In the genomic region with DNA sequence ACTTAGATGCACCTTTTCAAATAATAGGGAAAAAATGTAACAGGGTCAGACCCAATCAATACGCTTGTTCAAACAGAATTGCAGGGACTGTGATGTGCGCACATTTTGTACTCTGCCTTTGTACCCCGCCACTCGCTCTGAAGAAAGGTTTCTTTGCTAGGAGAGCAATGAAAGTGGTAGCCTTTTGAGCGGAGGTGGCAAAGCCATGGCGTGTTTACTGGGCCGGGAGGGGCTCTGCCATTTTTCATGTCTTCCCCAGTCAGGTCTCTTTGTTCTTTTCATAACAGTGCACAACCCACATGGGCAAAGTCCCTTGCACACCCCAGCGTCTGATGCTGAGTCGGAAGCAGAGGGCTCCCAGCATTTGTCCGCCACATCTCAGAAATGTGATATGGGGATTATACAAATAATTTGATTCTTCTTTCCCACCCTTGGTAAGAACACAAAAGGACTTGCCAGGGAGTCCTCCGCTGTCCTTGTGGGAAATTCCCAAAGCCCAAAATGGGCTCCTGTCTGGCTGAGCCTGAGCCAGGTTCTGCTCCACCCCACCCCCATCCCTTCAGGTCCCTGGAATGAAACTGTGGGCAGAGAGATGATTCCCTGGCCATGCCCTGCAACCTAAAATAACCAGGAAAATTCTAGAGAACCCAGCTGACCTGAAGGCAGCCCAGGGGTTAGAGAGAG, we compare ENCODE assay signal across 2 cellular contexts.
A peak's percentile ranks its signal among the peaks of the same experiment; 100 is the strongest.
TF ChIP-seq lines count a peak whose summit lies in the region.

No MANE protein-coding gene starts in this region.

TF ChIP-seq in GM23338, 12 proteins besides CTCF, POLR2A, EP300 and RAD21 (continues in another document):
- TF ChIP-seq STAT1 (IDR thresholded peaks at IDR 0.05; ENCODE audit: unreplicated experiment) (no peak), EZH2phosphoT487 (IDR thresholded peaks at IDR 0.05; ENCODE audit: unreplicated experiment) (no peak), ZNF331 (CRISPR knock-in tag; IDR thresholded peaks at IDR 0.05; ENCODE audit: low read depth) (no peak), JUNB (IDR thresholded peaks at IDR 0.05; ENCODE audit: unreplicated experiment) (no peak), EZH2 (IDR thresholded peaks at IDR 0.05; ENCODE audit: low read depth, unreplicated experiment) (no peak), CREB1 (CRISPR knock-in tag; IDR thresholded peaks at IDR 0.05; ENCODE audit: low read depth) (no peak), ZNF114 (CRISPR knock-in tag; IDR thresholded peaks at IDR 0.05) (no peak)
- TF ChIP-seq, protein P1, sequence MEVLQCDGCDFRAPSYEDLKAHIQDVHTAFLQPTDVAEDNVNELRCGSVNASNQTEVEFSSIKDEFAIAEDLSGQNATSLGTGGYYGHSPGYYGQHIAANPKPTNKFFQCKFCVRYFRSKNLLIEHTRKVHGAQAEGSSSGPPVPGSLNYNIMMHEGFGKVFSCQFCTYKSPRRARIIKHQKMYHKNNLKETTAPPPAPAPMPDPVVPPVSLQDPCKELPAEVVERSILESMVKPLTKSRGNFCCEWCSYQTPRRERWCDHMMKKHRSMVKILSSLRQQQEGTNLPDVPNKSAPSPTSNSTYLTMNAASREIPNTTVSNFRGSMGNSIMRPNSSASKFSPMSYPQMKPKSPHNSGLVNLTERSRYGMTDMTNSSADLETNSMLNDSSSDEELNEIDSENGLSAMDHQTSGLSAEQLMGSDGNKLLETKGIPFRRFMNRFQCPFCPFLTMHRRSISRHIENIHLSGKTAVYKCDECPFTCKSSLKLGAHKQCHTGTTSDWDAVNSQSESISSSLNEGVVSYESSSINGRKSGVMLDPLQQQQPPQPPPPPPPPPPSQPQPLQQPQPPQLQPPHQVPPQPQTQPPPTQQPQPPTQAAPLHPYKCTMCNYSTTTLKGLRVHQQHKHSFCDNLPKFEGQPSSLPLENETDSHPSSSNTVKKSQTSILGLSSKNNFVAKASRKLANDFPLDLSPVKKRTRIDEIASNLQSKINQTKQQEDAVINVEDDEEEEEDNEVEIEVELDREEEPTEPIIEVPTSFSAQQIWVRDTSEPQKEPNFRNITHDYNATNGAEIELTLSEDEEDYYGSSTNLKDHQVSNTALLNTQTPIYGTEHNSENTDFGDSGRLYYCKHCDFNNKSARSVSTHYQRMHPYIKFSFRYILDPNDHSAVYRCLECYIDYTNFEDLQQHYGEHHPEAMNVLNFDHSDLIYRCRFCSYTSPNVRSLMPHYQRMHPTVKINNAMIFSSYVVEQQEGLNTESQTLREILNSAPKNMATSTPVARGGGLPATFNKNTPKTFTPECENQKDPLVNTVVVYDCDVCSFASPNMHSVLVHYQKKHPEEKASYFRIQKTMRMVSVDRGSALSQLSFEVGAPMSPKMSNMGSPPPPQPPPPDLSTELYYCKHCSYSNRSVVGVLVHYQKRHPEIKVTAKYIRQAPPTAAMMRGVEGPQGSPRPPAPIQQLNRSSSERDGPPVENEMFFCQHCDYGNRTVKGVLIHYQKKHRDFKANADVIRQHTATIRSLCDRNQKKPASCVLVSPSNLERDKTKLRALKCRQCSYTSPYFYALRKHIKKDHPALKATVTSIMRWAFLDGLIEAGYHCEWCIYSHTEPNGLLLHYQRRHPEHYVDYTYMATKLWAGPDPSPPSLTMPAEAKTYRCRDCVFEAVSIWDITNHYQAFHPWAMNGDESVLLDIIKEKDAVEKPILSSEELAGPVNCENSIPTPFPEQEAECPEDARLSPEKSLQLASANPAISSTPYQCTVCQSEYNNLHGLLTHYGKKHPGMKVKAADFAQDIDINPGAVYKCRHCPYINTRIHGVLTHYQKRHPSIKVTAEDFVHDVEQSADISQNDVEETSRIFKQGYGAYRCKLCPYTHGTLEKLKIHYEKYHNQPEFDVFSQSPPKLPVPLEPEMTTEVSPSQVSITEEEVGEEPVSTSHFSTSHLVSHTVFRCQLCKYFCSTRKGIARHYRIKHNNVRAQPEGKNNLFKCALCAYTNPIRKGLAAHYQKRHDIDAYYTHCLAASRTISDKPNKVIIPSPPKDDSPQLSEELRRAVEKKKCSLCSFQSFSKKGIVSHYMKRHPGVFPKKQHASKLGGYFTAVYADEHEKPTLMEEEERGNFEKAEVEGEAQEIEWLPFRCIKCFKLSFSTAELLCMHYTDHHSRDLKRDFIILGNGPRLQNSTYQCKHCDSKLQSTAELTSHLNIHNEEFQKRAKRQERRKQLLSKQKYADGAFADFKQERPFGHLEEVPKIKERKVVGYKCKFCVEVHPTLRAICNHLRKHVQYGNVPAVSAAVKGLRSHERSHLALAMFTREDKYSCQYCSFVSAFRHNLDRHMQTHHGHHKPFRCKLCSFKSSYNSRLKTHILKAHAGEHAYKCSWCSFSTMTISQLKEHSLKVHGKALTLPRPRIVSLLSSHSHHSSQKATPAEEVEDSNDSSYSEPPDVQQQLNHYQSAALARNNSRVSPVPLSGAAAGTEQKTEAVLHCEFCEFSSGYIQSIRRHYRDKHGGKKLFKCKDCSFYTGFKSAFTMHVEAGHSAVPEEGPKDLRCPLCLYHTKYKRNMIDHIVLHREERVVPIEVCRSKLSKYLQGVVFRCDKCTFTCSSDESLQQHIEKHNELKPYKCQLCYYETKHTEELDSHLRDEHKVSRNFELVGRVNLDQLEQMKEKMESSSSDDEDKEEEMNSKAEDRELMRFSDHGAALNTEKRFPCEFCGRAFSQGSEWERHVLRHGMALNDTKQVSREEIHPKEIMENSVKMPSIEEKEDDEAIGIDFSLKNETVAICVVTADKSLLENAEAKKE (CRISPR knock-in tag; IDR thresholded peaks at IDR 0.05), result no peak
- TF ChIP-seq, protein P2, sequence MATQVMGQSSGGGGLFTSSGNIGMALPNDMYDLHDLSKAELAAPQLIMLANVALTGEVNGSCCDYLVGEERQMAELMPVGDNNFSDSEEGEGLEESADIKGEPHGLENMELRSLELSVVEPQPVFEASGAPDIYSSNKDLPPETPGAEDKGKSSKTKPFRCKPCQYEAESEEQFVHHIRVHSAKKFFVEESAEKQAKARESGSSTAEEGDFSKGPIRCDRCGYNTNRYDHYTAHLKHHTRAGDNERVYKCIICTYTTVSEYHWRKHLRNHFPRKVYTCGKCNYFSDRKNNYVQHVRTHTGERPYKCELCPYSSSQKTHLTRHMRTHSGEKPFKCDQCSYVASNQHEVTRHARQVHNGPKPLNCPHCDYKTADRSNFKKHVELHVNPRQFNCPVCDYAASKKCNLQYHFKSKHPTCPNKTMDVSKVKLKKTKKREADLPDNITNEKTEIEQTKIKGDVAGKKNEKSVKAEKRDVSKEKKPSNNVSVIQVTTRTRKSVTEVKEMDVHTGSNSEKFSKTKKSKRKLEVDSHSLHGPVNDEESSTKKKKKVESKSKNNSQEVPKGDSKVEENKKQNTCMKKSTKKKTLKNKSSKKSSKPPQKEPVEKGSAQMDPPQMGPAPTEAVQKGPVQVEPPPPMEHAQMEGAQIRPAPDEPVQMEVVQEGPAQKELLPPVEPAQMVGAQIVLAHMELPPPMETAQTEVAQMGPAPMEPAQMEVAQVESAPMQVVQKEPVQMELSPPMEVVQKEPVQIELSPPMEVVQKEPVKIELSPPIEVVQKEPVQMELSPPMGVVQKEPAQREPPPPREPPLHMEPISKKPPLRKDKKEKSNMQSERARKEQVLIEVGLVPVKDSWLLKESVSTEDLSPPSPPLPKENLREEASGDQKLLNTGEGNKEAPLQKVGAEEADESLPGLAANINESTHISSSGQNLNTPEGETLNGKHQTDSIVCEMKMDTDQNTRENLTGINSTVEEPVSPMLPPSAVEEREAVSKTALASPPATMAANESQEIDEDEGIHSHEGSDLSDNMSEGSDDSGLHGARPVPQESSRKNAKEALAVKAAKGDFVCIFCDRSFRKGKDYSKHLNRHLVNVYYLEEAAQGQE (IDR thresholded peaks at IDR 0.05; ENCODE audit: unreplicated experiment), result no peak

TF ChIP-seq in HepG2, 621 proteins besides CTCF, POLR2A, EP300 and RAD21 (continues in another document):
- no peak for TF ChIP-seq SMARCE1 (IDR thresholded peaks at IDR 0.05; ENCODE audit: borderline replicate concordance)
- peak; percentile 32; the same call in 1 of the 2 replicates for TF ChIP-seq REPIN1 (CRISPR knock-in tag; IDR thresholded peaks at IDR 0.05; ENCODE audit: borderline replicate concordance, low read depth)
- TF ChIP-seq ZNF547 (CRISPR knock-in tag; IDR thresholded peaks at IDR 0.05), result 0 out of 2 replicates have a peak, but pooled peaks have one; percentile 32
- TF ChIP-seq, protein P3, sequence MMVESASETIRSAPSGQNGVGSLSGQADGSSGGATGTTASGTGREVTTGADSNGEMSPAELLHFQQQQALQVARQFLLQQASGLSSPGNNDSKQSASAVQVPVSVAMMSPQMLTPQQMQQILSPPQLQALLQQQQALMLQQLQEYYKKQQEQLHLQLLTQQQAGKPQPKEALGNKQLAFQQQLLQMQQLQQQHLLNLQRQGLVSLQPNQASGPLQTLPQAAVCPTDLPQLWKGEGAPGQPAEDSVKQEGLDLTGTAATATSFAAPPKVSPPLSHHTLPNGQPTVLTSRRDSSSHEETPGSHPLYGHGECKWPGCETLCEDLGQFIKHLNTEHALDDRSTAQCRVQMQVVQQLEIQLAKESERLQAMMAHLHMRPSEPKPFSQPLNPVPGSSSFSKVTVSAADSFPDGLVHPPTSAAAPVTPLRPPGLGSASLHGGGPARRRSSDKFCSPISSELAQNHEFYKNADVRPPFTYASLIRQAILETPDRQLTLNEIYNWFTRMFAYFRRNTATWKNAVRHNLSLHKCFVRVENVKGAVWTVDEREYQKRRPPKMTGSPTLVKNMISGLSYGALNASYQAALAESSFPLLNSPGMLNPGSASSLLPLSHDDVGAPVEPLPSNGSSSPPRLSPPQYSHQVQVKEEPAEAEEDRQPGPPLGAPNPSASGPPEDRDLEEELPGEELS (CRISPR knock-in tag; IDR thresholded peaks at IDR 0.05), result 0 out of 2 replicates have a peak, but pooled peaks have one; percentile 15
- TF ChIP-seq CENPX (CRISPR knock-in tag; IDR thresholded peaks at IDR 0.05), result no peak
- TF ChIP-seq, protein P4, sequence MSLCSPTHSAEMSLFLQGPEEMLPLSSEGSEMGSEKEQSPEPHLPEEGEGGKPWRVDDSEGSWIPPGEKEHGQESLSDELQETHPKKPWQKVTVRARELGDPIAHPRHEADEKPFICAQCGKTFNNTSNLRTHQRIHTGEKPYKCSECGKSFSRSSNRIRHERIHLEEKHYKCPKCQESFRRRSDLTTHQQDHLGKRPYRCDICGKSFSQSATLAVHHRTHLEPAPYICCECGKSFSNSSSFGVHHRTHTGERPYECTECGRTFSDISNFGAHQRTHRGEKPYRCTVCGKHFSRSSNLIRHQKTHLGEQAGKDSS (CRISPR knock-in tag; IDR thresholded peaks at IDR 0.05; ENCODE audit: borderline replicate concordance, low read depth), result no peak
- TF ChIP-seq RBM22 (optimal IDR thresholded peaks at IDR 0.05; ENCODE audit: low read length), result no peak
- no peak for TF ChIP-seq NONO (IDR thresholded peaks at IDR 0.05)
- peak; percentile 72 for TF ChIP-seq NONO (CRISPR knock-in tag; conservative IDR thresholded peaks at IDR 0.05)
- TF ChIP-seq PHB2 (IDR thresholded peaks at IDR 0.05; ENCODE audit: partially characterized antibody), result no peak
- no peak for TF ChIP-seq SIX4 (CRISPR knock-in tag; IDR thresholded peaks at IDR 0.05)
- TF ChIP-seq, protein P5, sequence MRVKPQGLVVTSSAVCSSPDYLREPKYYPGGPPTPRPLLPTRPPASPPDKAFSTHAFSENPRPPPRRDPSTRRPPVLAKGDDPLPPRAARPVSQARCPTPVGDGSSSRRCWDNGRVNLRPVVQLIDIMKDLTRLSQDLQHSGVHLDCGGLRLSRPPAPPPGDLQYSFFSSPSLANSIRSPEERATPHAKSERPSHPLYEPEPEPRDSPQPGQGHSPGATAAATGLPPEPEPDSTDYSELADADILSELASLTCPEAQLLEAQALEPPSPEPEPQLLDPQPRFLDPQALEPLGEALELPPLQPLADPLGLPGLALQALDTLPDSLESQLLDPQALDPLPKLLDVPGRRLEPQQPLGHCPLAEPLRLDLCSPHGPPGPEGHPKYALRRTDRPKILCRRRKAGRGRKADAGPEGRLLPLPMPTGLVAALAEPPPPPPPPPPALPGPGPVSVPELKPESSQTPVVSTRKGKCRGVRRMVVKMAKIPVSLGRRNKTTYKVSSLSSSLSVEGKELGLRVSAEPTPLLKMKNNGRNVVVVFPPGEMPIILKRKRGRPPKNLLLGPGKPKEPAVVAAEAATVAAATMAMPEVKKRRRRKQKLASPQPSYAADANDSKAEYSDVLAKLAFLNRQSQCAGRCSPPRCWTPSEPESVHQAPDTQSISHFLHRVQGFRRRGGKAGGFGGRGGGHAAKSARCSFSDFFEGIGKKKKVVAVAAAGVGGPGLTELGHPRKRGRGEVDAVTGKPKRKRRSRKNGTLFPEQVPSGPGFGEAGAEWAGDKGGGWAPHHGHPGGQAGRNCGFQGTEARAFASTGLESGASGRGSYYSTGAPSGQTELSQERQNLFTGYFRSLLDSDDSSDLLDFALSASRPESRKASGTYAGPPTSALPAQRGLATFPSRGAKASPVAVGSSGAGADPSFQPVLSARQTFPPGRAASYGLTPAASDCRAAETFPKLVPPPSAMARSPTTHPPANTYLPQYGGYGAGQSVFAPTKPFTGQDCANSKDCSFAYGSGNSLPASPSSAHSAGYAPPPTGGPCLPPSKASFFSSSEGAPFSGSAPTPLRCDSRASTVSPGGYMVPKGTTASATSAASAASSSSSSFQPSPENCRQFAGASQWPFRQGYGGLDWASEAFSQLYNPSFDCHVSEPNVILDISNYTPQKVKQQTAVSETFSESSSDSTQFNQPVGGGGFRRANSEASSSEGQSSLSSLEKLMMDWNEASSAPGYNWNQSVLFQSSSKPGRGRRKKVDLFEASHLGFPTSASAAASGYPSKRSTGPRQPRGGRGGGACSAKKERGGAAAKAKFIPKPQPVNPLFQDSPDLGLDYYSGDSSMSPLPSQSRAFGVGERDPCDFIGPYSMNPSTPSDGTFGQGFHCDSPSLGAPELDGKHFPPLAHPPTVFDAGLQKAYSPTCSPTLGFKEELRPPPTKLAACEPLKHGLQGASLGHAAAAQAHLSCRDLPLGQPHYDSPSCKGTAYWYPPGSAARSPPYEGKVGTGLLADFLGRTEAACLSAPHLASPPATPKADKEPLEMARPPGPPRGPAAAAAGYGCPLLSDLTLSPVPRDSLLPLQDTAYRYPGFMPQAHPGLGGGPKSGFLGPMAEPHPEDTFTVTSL (CRISPR knock-in tag; IDR thresholded peaks at IDR 0.05; ENCODE audit: borderline replicate concordance), result peak; percentile 70; the same call in 1 of the 2 replicates
- TF ChIP-seq WIZ (CRISPR knock-in tag; IDR thresholded peaks at IDR 0.05), result 0 out of 2 replicates have a peak, but pooled peaks have one; percentile 22
- 0 out of 2 replicates have a peak, but pooled peaks have one; percentile 52 for TF ChIP-seq MEIS2 (CRISPR knock-in tag; IDR thresholded peaks at IDR 0.05)
- TF ChIP-seq FOXP1 (IDR thresholded peaks at IDR 0.05), result no peak
- peak; percentile 49; the same call in 1 of the 2 replicates for TF ChIP-seq FOXP1 (CRISPR knock-in tag; IDR thresholded peaks at IDR 0.05)
- TF ChIP-seq BRCA1 (CRISPR knock-in tag; IDR thresholded peaks at IDR 0.05), result no peak
- TF ChIP-seq TOE1 (CRISPR knock-in tag; IDR thresholded peaks at IDR 0.05), result 0 out of 2 replicates have a peak, but pooled peaks have one; percentile 6
- TF ChIP-seq ZNF572 (CRISPR knock-in tag; IDR thresholded peaks at IDR 0.05), result no peak
- TF ChIP-seq BCL6 (CRISPR knock-in tag; IDR thresholded peaks at IDR 0.05), result peak; percentile 58
- TF ChIP-seq ASH2L (IDR thresholded peaks at IDR 0.05; ENCODE audit: insufficient read length, low read depth, low read length), result peak; percentile 32
- TF ChIP-seq MIXL1 (CRISPR knock-in tag; IDR thresholded peaks at IDR 0.05), result no peak
- TF ChIP-seq TCF7 (IDR thresholded peaks at IDR 0.05; ENCODE audit: low read depth), result peak; percentile 73
- TF ChIP-seq U2AF1 (optimal IDR thresholded peaks at IDR 0.05; ENCODE audit: low read depth, low read length), result no peak
- TF ChIP-seq ETV5 (CRISPR knock-in tag; IDR thresholded peaks at IDR 0.05; ENCODE audit: borderline replicate concordance), result peak; percentile 53; the same call in 1 of the 2 replicates
- no peak for TF ChIP-seq SRF (IDR thresholded peaks at IDR 0.05; ENCODE audit: low read depth, low read length)
- TF ChIP-seq KAT2B (IDR thresholded peaks at IDR 0.05; ENCODE audit: borderline replicate concordance, low read depth, low read length), result 0 out of 2 replicates have a peak, but pooled peaks have one; percentile 37
